ENCODE assay signal across 25 cellular contexts in the genomic region with DNA sequence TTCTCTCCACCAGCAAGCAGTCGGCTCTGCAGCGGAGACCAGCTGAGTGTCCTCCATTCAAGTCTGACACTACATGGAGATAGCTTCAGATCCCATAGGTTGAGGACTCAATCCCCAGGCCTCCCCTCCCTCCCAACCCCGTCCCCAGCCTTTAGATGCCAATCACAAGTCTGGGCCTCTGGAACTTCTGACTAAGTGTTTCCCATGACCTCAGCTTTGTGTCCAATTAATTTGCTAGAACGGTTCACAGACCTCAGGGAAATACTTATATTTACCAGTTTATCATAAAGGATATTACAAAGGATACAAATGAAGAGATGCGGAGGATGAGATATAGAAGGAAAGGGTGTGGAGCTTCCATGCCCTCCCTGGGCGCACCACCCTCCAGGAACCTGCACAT.
DNase-seq lines count a peak whose midpoint lies in the region; ATAC-seq and TF ChIP-seq lines count a peak whose summit lies in the region.
"Had no signal": no experiment of that assay in that cellular context is flagged by ENCODE, and none has a peak within 500 bp of the region (broad histone marks: within the 10 kb centered on the region; RNA-seq: fewer than 3 reads in every experiment).

No MANE protein-coding gene starts in this region.

- no peaks in the 10 kb centered on the region for H3F3A ChIP-seq in PC-3 (ENCODE audit: low read length, unreplicated experiment)

- H2AFZ ChIP-seq in PC-3 (ENCODE audit: low read length): no peak overlapping the region

- no peaks in the 10 kb centered on the region for H3K79me2 ChIP-seq in PC-3 (ENCODE audit: low read length)

- no peaks in the 10 kb centered on the region for H4K20me1 ChIP-seq in PC-3 (ENCODE audit: low read length)

- H3K27me3 ChIP-seq in PC-3 (ENCODE audit: low read length): no peaks in the 10 kb centered on the region
- H3K27me3 ChIP-seq: gastrocnemius medialis, pancreas had no signal

- peak; percentile 21 for DNase-seq in A172 (ENCODE audit: low spot score)
- peak; percentile 27 for DNase-seq in PC-3
- DNase-seq in astrocyte of the hippocampus (ENCODE audit: low read depth, low spot score): peak; percentile 9
- DNase-seq in kidney tubule cell (ENCODE audit: low spot score): peak; percentile 30
- no peak for DNase-seq in NCI-H146 (lab: John Stamatoyannopoulos, UW)
- DNase-seq in central memory CD4-positive, alpha-beta T cell: no peak
- no peak for DNase-seq in SIG-M5 treated with dmso at 0.1 percent for 504 hours (lab: John Stamatoyannopoulos, UW; ENCODE audit: unreplicated experiment)
- DNase-seq: activated CD4-positive, alpha-beta T cell treated with anti-CD3 and anti-CD28 coated beads, Interleukin-2, amount 10 ng/mL, durations not matched to agents 24 days and 14 days; activated CD8-positive, alpha-beta memory T cell treated with anti-CD3 and anti-CD28 coated beads for 24 hours; activated T-cell treated with anti-CD3 and anti-CD28 coated beads for 4 hours; caudate nucleus; CD4-positive, CD25-positive, alpha-beta regulatory T cell; gastrocnemius medialis; KBM-7; left colon; NCI-H1092 treated with DMSO at 0.1 percent for 48 hours; NCI-H187 treated with DMSO at 0.1 percent for 48 hours; NCI-H526; OCI-M1; pancreas; retina; SHP77 treated with DMSO at 0.1 percent for 48 hours; stimulated activated naive CD4-positive, alpha-beta T cell had no signal

- H3K27ac ChIP-seq in PC-3 (ENCODE audit: low read length): no peak overlapping the region
- H3K27ac ChIP-seq: gastrocnemius medialis, pancreas had no signal

- no peak for TF ChIP-seq CTCF in PC-3 (conservative IDR thresholded peaks at IDR 0.05; ENCODE audit: low read depth, low read length)

- no peak overlapping the region for H3K4me2 ChIP-seq in PC-3 (ENCODE audit: low read length)

- 0 out of 2 replicates have a peak, but pooled peaks cover 5% of the 10 kb centered on the region for H3K9me3 ChIP-seq in PC-3 (ENCODE audit: low read length)
- H3K9me3 ChIP-seq: gastrocnemius medialis, pancreas had no signal

- CTCF ChIA-PET in PC-3 (lab: Charles Lee): no interaction called here

- ATAC-seq in PC-3: no peak
- no peak for ATAC-seq in GM18873 (IDR thresholded peaks at IDR 0.05; ENCODE audit: low FRiP score, unreplicated experiment)
- ATAC-seq: activated naive CD4-positive, alpha-beta T cell treated with anti-CD3 and anti-CD28 coated beads, Interleukin-2, amount 50 U/mL, for 72 hours had no signal

- H3K4me3 ChIP-seq in PC-3 (ENCODE audit: low read length): no peak overlapping the region
- H3K4me3 ChIP-seq: gastrocnemius medialis, pancreas had no signal

- intact Hi-C loops in PC-3 (cut with micrococcal nuclease): loop anchor here (2.0 to 10.0 kb wide), 2 partner anchors 45 to 71 kb away; no protein-coding TSS in a partner anchor

- H3K4me1 ChIP-seq in PC-3 (ENCODE audit: insufficient read depth, low read length): peaks cover 33% of the 10 kb centered on the region
- H3K4me1 ChIP-seq: pancreas had no signal

- no peaks in the 10 kb centered on the region for H3K9me2 ChIP-seq in PC-3 (replicated peaks; ENCODE audit: low read length)

- no peak overlapping the region for H3K9ac ChIP-seq in PC-3 (ENCODE audit: low read length)

- POLR2A ChIA-PET in PC-3 (lab: Charles Lee; ENCODE audit: unreplicated experiment): no interaction called here

- H3K36me3 ChIP-seq in PC-3 (ENCODE audit: low read depth, low read length): no peaks in the 10 kb centered on the region
- H3K36me3 ChIP-seq: gastrocnemius medialis, pancreas had no signal

- no TSS peak for BruUV-seq in PC-3 (replicated peaks; lab: Mats Ljungman, UMichigan)

Comparison
In these comparisons a context has a peak if more than half of its experiments do, and no peak if none do; other contexts are left out.
1. DNase-seq: peak in A172 (single experiment), PC-3 (single experiment), astrocyte of the hippocampus (single experiment) and kidney tubule cell (single experiment); none in NCI-H146 (single experiment), central memory CD4-positive, alpha-beta T cell (single experiment) and SIG-M5 treated with dmso at 0.1 percent for 504 hours (single experiment).